ENCODE assay signal across 32 cellular contexts in the genomic region with DNA sequence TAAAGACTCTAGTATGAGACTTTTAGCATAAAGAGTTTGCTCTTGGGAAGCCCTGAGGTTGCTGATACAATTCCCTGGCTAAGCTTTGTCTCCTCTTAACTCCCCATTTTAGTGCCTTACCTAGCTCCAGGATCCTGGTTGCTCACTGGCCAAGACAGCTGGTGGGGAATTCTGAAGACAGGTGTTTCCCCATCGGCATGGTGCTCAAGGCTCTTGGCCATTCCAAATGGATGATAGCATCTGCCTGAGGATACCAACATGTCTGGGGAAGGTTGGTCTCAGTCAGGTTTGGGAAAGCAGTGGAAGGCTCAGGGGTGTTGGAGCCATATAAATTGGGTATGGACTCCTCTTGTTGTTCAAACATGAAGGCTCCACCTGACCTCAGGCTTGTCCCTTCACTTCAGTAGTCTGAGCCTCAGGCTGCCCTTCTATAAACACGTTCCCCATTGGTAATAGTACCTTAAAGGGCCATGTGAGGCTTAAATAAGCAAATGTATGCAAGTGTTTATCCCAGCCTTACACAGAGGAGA. TPM values are rescaled to one million over a fixed set of nuclear protein-coding genes. Genes with fewer than 3 reads are reported as not detected.
"Had no signal": no experiment of that assay in that cellular context is flagged by ENCODE, and none has a peak within 500 bp of the region (broad histone marks: within the 10 kb centered on the region; RNA-seq: fewer than 3 reads in every experiment).

No MANE protein-coding gene starts in this region.

- H3K36me3 ChIP-seq: adrenal gland, cardiac muscle cell, esophagus squamous epithelium, gastroesophageal sphincter, WERI-Rb-1 had no signal

- H3K4me3 ChIP-seq: adrenal gland, body of pancreas, cardiac muscle cell, coronary artery, dorsolateral prefrontal cortex, esophagus squamous epithelium, gastroesophageal sphincter had no signal

- H3K27ac ChIP-seq: adrenal gland, body of pancreas, cardiac muscle cell, coronary artery, dorsolateral prefrontal cortex, esophagus squamous epithelium, gastroesophageal sphincter, WERI-Rb-1 had no signal

- H3K27me3 ChIP-seq: adrenal gland, body of pancreas, cardiac muscle cell, esophagus squamous epithelium, gastroesophageal sphincter had no signal

- H3K4me1 ChIP-seq: adrenal gland, body of pancreas, esophagus squamous epithelium, gastroesophageal sphincter had no signal

- DNase-seq: activated B cell treated with CpG ODN at 0.5 μM for 24 hours; activated CD4-positive, alpha-beta T cell treated with anti-CD3 and anti-CD28 coated beads for 48 hours; activated CD4-positive, alpha-beta T cell treated with anti-CD3 and anti-CD28 coated beads, Interleukin-2, amount 50 U/mL, for 1 hour; activated CD4-positive, alpha-beta T cell treated with anti-CD3 and anti-CD28 coated beads, Interleukin-2, amount 50 U/mL, for 48 hours; activated CD8-positive, alpha-beta memory T cell treated with anti-CD3 and anti-CD28 coated beads, Interleukin-2, amount 50 U/mL, for 48 hours; activated effector memory CD4-positive, alpha-beta T cell treated with Interleukin-2 at 50 U/mL for 16 hours; activated naive CD4-positive, alpha-beta T cell treated with anti-CD3 and anti-CD28 coated beads for 36 hours; activated naive CD8-positive, alpha-beta T cell treated with anti-CD3 and anti-CD28 coated beads for 36 hours; activated naive CD8-positive, alpha-beta T cell treated with anti-CD3 and anti-CD28 coated beads, Interleukin-2, amount 50 U/mL, for 24 hours; activated T-cell treated with anti-CD3 and anti-CD28 coated beads for 4 hours; activated T-cell treated with anti-CD3 and anti-CD28 coated beads, Interleukin-2, amount 50 U/mL, for 24 hours; adrenal gland; amygdala; aorta; body of pancreas; central memory CD4-positive, alpha-beta T cell; cerebellar nuclear complex; dorsolateral prefrontal cortex; effector memory CD4-positive, alpha-beta T cell; erythroblast; esophagus squamous epithelium; foreskin melanocyte; T-helper 1 cell; T-helper 17 cell; T1000; WERI-Rb-1 had no signal

RNA-seq across cellular contexts. Expression of a gene that starts 44.5 kb away (rescaled TPM):
- total RNA-seq: activated B cell treated with CpG ODN at 0.5 μM for 24 hours; activated naive CD4-positive, alpha-beta T cell treated with anti-CD3 and anti-CD28 coated beads for 36 hours; activated naive CD8-positive, alpha-beta T cell treated with anti-CD3 and anti-CD28 coated beads for 36 hours; activated T-helper 17 cell treated with anti-CD3 and anti-CD28 coated beads, Interleukin-2, amount 50 U/mL, for 72 hours; fibroblast of villous mesenchyme; glomerular endothelial cell; T-helper 17 cell had no signal
